Comparison of ENCODE assay signal across 8 cellular contexts in genomic region chr17:781920-782731, GRCh38. TPM values are rescaled to one million over a fixed set of nuclear protein-coding genes. Genes with fewer than 3 reads are reported as not detected.
DNase-seq lines count a peak whose midpoint lies in the region; ATAC-seq and TF ChIP-seq lines count a peak whose summit lies in the region.

Gene GLOD4, minus strand, starts transcription at chr17:782280. Its CDS starts 25 bp downstream, at chr17:782255.
Gene MRM3, plus strand, starts transcription at chr17:782353. Its CDS starts 26 bp downstream, at chr17:782379.

- no peak for TF ChIP-seq CTCF in AG09309 (IDR thresholded peaks at IDR 0.05; ENCODE audit: control insufficient read depth, insufficient read depth, low read depth, low read length, missing control alignments)

- ATAC-seq in HG03175 (IDR thresholded peaks at IDR 0.05; ENCODE audit: unreplicated experiment): peak; percentile 92

- peak; percentile 24 for DNase-seq in AG09309 (ENCODE audit: low read depth)
- peak; percentile 31 for DNase-seq in NCI-H345 treated with DMSO at 0.1 percent for 48 hours (lab: John Stamatoyannopoulos, UW; ENCODE audit: unreplicated experiment)
- peak; percentile 94 for DNase-seq in activated CD4-positive, alpha-beta T cell treated with anti-CD3 and anti-CD28 coated beads for 1 hour
- DNase-seq in cerebellum (ENCODE audit: low spot score): peak; percentile 94
- peak; percentile 55 for DNase-seq in kidney glomerular epithelial cell (lab: John Stamatoyannopoulos, UW)
- DNase-seq in stimulated activated CD4-positive, alpha-beta T cell treated with anti-CD3 and anti-CD28 coated beads, Interleukin-15, amount 100 ng/mL, for 48 hours (ENCODE audit: low read depth in 2 of 2): peak; percentile 84 to 90

- peak within 1 kb of the TSS; percentile 96 for H3K4me3 ChIP-seq in AG09309 (ENCODE audit: control insufficient read depth, low read depth, low read length)

- in situ Hi-C loops in GM18951 (cut with MboI; ENCODE audit: low sequenced_read_pairs, unreplicated experiment): no loop called here

- peak; percentile 91 for TF ChIP-seq POLR2A in GM18951 (IDR thresholded peaks at IDR 0.05; ENCODE audit: extremely low read depth, insufficient read depth, insufficient read length)

RNA-seq across cellular contexts. Expression of gene GLOD4, which starts in this region (rescaled TPM):
- total RNA-seq in cerebellum: 38.2 TPM

RNA-seq across cellular contexts. Expression of gene MRM3, which starts in this region (rescaled TPM):
- total RNA-seq in cerebellum: 14.2 TPM

Comparison
In these comparisons a context has a peak if more than half of its experiments do, and no peak if none do; other contexts are left out.
1. Peak in every context shown above with its lines: DNase-seq, ATAC-seq and H3K4me3 ChIP-seq.
2. DNase-seq: peak in every context shown above with its lines; median percentile 94 in activated CD4-positive, alpha-beta T cell treated with anti-CD3 and anti-CD28 coated beads for 1 hour; 94 in cerebellum; 87 in stimulated activated CD4-positive, alpha-beta T cell treated with anti-CD3 and anti-CD28 coated beads, Interleukin-15, amount 100 ng/mL, for 48 hours; 55 in kidney glomerular epithelial cell; 31 in NCI-H345 treated with DMSO at 0.1 percent for 48 hours; 24 in AG09309.